In the genomic region with DNA sequence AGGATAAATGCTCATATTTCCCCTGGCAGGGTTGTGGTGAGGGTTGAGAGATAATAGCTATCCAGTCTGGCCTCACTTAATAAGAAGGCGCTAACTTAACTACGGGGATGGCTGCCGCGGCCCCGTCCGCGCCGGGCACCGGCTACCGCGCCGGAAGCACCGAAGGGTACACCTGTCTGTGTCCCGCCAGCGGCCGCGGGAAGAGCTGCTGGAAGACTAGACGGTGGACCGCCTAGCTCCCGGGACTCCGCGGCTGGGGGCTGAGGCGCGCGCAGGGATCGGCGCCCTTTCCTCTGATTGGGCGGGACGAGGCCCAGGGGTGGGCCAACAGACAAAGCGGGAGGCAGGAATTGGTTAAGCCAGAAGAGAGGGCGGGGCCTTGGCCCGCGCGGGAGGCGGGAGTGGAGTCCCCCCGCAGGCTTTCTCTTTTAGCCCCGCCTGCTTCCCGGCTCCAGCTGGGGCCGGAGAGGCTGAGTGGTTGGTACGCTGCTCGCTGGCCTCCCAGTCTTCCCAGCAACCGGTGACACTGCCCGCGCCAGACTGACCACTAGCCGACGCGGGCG, we compare ENCODE assay signal across 1 cellular context.
TF ChIP-seq lines count a peak whose summit lies in the region.

A gene (plus strand): TSS at position 431 of the 563 bp plus-strand sequence. CDS start 9,051 bp downstream, outside the sequence.

TF ChIP-seq in K562, 482 proteins besides CTCF, POLR2A, EP300 and RAD21 (continued from another document and continues in another):
- TF ChIP-seq, protein P1, sequence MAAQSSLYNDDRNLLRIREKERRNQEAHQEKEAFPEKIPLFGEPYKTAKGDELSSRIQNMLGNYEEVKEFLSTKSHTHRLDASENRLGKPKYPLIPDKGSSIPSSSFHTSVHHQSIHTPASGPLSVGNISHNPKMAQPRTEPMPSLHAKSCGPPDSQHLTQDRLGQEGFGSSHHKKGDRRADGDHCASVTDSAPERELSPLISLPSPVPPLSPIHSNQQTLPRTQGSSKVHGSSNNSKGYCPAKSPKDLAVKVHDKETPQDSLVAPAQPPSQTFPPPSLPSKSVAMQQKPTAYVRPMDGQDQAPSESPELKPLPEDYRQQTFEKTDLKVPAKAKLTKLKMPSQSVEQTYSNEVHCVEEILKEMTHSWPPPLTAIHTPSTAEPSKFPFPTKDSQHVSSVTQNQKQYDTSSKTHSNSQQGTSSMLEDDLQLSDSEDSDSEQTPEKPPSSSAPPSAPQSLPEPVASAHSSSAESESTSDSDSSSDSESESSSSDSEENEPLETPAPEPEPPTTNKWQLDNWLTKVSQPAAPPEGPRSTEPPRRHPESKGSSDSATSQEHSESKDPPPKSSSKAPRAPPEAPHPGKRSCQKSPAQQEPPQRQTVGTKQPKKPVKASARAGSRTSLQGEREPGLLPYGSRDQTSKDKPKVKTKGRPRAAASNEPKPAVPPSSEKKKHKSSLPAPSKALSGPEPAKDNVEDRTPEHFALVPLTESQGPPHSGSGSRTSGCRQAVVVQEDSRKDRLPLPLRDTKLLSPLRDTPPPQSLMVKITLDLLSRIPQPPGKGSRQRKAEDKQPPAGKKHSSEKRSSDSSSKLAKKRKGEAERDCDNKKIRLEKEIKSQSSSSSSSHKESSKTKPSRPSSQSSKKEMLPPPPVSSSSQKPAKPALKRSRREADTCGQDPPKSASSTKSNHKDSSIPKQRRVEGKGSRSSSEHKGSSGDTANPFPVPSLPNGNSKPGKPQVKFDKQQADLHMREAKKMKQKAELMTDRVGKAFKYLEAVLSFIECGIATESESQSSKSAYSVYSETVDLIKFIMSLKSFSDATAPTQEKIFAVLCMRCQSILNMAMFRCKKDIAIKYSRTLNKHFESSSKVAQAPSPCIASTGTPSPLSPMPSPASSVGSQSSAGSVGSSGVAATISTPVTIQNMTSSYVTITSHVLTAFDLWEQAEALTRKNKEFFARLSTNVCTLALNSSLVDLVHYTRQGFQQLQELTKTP (IDR thresholded peaks at IDR 0.05; ENCODE audit: low read depth in 1 of 2, partially characterized antibody in 2 of 2), result no peak
- TF ChIP-seq DMBX1 (CRISPR knock-in tag; IDR thresholded peaks at IDR 0.05; ENCODE audit: borderline replicate concordance) (peak; percentile 48; the same call in 1 of the 2 replicates), SREBF2 (CRISPR knock-in tag; IDR thresholded peaks at IDR 0.05) (no peak), POLR2H (tag; IDR thresholded peaks at IDR 0.05; ENCODE audit: low read depth) (peak; percentile 88), CXXC5 (CRISPR knock-in tag; IDR thresholded peaks at IDR 0.05) (peak; percentile 57), ZNF77 (CRISPR knock-in tag; IDR thresholded peaks at IDR 0.05) (no peak), ZNF121 (CRISPR knock-in tag; conservative IDR thresholded peaks at IDR 0.05) (no peak), GABPA (tag; conservative IDR thresholded peaks at IDR 0.05; ENCODE audit: low read depth) (peak; percentile 45; the same call in 1 of the 2 replicates), PCBP2 (IDR thresholded peaks at IDR 0.05; ENCODE audit: low read depth, low read length, poor library complexity, severe bottlenecking) (no peak), ZNF589 (CRISPR knock-in tag; IDR thresholded peaks at IDR 0.05; ENCODE audit: low read depth) (no peak), MED1 (CRISPR knock-in tag; IDR thresholded peaks at IDR 0.05; ENCODE audit: borderline replicate concordance) (no peak), HMG20A (CRISPR knock-in tag; conservative IDR thresholded peaks at IDR 0.05) (no peak), RAD51 (IDR thresholded peaks at IDR 0.05; ENCODE audit: borderline replicate concordance, low read depth) (no peak), BRD4 (IDR thresholded peaks at IDR 0.05) (0 out of 2 replicates have a peak, but pooled peaks have one; percentile 29), ARID1B (IDR thresholded peaks at IDR 0.05) (no peak), GABPB2 (CRISPR knock-in tag; conservative IDR thresholded peaks at IDR 0.05) (no peak), KDM5B (IDR thresholded peaks at IDR 0.05; ENCODE audit: insufficient replicate concordance, low read depth, low read length) (peak; percentile 56), NONO (IDR thresholded peaks at IDR 0.05; ENCODE audit: low read depth in 2 of 2, low read length in 1 of 2) (no peak), C11orf30 (IDR thresholded peaks at IDR 0.05; ENCODE audit: low read depth) (no peak), NFE2 (IDR thresholded peaks at IDR 0.05; ENCODE audit: low read depth) (no peak), ZNF507 (tag; conservative IDR thresholded peaks at IDR 0.05) (no peak), NUFIP1 (IDR thresholded peaks at IDR 0.05; ENCODE audit: partially characterized antibody) (no peak), ARID2 (IDR thresholded peaks at IDR 0.05) (no peak), FOS (IDR thresholded peaks at IDR 0.05; ENCODE audit: extremely low read depth, insufficient read length) (peak; percentile 85), SP1 (CRISPR knock-in tag; IDR thresholded peaks at IDR 0.05) (peak; percentile 82), MCM3 (IDR thresholded peaks at IDR 0.05) (no peak), MYC (IDR thresholded peaks at IDR 0.05; ENCODE audit: low read depth, low read length) (0 out of 2 replicates have a peak, but pooled peaks have one; percentile 20), MYC (CRISPR knock-in tag; IDR thresholded peaks at IDR 0.05; ENCODE audit: borderline replicate concordance, low read depth) (no peak)
- TF ChIP-seq, protein P2, sequence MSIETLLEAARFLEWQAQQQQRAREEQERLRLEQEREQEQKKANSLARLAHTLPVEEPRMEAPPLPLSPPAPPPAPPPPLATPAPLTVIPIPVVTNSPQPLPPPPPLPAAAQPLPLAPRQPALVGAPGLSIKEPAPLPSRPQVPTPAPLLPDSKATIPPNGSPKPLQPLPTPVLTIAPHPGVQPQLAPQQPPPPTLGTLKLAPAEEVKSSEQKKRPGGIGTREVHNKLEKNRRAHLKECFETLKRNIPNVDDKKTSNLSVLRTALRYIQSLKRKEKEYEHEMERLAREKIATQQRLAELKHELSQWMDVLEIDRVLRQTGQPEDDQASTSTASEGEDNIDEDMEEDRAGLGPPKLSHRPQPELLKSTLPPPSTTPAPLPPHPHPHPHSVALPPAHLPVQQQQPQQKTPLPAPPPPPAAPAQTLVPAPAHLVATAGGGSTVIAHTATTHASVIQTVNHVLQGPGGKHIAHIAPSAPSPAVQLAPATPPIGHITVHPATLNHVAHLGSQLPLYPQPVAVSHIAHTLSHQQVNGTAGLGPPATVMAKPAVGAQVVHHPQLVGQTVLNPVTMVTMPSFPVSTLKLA (conservative IDR thresholded peaks at IDR 0.05), result no peak; a peak in 1 of 4 replicates
- TF ChIP-seq, protein P3, sequence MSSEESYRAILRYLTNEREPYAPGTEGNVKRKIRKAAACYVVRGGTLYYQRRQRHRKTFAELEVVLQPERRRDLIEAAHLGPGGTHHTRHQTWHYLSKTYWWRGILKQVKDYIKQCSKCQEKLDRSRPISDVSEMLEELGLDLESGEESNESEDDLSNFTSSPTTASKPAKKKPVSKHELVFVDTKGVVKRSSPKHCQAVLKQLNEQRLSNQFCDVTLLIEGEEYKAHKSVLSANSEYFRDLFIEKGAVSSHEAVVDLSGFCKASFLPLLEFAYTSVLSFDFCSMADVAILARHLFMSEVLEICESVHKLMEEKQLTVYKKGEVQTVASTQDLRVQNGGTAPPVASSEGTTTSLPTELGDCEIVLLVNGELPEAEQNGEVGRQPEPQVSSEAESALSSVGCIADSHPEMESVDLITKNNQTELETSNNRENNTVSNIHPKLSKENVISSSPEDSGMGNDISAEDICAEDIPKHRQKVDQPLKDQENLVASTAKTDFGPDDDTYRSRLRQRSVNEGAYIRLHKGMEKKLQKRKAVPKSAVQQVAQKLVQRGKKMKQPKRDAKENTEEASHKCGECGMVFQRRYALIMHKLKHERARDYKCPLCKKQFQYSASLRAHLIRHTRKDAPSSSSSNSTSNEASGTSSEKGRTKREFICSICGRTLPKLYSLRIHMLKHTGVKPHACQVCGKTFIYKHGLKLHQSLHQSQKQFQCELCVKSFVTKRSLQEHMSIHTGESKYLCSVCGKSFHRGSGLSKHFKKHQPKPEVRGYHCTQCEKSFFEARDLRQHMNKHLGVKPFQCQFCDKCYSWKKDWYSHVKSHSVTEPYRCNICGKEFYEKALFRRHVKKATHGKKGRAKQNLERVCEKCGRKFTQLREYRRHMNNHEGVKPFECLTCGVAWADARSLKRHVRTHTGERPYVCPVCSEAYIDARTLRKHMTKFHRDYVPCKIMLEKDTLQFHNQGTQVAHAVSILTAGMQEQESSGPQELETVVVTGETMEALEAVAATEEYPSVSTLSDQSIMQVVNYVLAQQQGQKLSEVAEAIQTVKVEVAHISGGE (CRISPR knock-in tag; IDR thresholded peaks at IDR 0.05), result peak in 1 of 3 experiments; percentile 86; a peak in 2 of 6 replicates
- TF ChIP-seq, protein P4, sequence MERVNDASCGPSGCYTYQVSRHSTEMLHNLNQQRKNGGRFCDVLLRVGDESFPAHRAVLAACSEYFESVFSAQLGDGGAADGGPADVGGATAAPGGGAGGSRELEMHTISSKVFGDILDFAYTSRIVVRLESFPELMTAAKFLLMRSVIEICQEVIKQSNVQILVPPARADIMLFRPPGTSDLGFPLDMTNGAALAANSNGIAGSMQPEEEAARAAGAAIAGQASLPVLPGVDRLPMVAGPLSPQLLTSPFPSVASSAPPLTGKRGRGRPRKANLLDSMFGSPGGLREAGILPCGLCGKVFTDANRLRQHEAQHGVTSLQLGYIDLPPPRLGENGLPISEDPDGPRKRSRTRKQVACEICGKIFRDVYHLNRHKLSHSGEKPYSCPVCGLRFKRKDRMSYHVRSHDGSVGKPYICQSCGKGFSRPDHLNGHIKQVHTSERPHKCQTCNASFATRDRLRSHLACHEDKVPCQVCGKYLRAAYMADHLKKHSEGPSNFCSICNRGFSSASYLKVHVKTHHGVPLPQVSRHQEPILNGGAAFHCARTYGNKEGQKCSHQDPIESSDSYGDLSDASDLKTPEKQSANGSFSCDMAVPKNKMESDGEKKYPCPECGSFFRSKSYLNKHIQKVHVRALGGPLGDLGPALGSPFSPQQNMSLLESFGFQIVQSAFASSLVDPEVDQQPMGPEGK (CRISPR knock-in tag; IDR thresholded peaks at IDR 0.05; ENCODE audit: borderline replicate concordance), result no peak
- TF ChIP-seq, protein P5, sequence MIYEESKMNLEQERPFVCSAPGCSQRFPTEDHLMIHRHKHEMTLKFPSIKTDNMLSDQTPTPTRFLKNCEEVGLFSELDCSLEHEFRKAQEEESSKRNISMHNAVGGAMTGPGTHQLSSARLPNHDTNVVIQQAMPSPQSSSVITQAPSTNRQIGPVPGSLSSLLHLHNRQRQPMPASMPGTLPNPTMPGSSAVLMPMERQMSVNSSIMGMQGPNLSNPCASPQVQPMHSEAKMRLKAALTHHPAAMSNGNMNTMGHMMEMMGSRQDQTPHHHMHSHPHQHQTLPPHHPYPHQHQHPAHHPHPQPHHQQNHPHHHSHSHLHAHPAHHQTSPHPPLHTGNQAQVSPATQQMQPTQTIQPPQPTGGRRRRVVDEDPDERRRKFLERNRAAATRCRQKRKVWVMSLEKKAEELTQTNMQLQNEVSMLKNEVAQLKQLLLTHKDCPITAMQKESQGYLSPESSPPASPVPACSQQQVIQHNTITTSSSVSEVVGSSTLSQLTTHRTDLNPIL (CRISPR knock-in tag; IDR thresholded peaks at IDR 0.05), result no peak
- TF ChIP-seq, protein P6, sequence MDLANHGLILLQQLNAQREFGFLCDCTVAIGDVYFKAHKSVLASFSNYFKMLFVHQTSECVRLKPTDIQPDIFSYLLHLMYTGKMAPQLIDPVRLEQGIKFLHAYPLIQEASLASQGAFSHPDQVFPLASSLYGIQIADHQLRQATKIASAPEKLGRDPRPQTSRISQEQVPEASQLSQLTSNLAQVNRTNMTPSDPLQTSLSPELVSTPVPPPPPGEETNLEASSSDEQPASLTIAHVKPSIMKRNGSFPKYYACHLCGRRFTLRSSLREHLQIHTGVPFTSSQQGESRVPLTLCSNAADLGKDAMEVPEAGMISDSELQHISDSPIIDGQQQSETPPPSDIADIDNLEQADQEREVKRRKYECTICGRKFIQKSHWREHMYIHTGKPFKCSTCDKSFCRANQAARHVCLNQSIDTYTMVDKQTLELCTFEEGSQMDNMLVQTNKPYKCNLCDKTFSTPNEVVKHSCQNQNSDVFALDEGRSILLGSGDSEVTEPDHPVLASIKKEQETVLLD (IDR thresholded peaks at IDR 0.05), result no peak
- TF ChIP-seq, protein P7, sequence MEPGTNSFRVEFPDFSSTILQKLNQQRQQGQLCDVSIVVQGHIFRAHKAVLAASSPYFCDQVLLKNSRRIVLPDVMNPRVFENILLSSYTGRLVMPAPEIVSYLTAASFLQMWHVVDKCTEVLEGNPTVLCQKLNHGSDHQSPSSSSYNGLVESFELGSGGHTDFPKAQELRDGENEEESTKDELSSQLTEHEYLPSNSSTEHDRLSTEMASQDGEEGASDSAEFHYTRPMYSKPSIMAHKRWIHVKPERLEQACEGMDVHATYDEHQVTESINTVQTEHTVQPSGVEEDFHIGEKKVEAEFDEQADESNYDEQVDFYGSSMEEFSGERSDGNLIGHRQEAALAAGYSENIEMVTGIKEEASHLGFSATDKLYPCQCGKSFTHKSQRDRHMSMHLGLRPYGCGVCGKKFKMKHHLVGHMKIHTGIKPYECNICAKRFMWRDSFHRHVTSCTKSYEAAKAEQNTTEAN (CRISPR knock-in tag; IDR thresholded peaks at IDR 0.05), result no peak
- TF ChIP-seq, protein P8, sequence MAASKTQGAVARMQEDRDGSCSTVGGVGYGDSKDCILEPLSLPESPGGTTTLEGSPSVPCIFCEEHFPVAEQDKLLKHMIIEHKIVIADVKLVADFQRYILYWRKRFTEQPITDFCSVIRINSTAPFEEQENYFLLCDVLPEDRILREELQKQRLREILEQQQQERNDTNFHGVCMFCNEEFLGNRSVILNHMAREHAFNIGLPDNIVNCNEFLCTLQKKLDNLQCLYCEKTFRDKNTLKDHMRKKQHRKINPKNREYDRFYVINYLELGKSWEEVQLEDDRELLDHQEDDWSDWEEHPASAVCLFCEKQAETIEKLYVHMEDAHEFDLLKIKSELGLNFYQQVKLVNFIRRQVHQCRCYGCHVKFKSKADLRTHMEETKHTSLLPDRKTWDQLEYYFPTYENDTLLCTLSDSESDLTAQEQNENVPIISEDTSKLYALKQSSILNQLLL (CRISPR knock-in tag; IDR thresholded peaks at IDR 0.05; ENCODE audit: borderline replicate concordance), result no peak
- TF ChIP-seq, protein P9, sequence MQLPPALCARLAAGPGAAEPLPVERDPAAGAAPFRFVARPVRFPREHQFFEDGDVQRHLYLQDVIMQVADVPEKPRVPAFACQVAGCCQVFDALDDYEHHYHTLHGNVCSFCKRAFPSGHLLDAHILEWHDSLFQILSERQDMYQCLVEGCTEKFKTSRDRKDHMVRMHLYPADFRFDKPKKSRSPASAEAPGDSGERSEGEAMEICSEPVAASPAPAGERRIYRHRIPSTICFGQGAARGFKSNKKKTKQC (CRISPR knock-in tag; IDR thresholded peaks at IDR 0.05), result no peak
- TF ChIP-seq, protein P10, sequence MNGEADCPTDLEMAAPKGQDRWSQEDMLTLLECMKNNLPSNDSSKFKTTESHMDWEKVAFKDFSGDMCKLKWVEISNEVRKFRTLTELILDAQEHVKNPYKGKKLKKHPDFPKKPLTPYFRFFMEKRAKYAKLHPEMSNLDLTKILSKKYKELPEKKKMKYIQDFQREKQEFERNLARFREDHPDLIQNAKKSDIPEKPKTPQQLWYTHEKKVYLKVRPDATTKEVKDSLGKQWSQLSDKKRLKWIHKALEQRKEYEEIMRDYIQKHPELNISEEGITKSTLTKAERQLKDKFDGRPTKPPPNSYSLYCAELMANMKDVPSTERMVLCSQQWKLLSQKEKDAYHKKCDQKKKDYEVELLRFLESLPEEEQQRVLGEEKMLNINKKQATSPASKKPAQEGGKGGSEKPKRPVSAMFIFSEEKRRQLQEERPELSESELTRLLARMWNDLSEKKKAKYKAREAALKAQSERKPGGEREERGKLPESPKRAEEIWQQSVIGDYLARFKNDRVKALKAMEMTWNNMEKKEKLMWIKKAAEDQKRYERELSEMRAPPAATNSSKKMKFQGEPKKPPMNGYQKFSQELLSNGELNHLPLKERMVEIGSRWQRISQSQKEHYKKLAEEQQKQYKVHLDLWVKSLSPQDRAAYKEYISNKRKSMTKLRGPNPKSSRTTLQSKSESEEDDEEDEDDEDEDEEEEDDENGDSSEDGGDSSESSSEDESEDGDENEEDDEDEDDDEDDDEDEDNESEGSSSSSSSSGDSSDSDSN (IDR thresholded peaks at IDR 0.05; ENCODE audit: borderline replicate concordance in 1 of 2, low read depth in 2 of 2, low read length in 2 of 2), result peak; percentile 18 to 72; a peak in 1 of 4 replicates
